Comparison of ENCODE assay signal across 8 cellular contexts in the genomic region with DNA sequence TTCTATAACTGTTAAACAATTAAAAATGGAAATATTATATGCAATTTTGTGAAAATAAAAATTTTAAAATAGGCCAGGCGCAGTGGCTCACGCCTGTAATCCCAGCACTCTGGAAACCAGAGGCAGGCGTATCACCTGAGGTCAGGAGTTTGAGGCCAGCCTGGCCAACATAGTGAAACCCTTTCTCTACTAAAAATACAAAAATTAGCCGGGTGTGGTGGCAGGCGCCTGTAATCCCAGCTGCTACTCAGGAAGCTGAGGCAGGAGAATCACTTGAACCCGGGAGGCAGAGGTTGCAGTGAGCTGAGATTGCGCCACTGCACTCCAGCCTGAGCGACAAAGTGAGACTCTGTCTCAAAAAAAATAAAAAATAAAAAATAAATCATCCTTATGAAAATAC. TPM values are rescaled to one million over a fixed set of nuclear protein-coding genes. Genes with fewer than 3 reads are reported as not detected.
DNase-seq lines count a peak whose midpoint lies in the region; FAIRE-seq and TF ChIP-seq lines count a peak whose summit lies in the region.
"Not testable (repeated sequence)": the region's sequence is repeated elsewhere in the genome, so short reads cannot be mapped to it uniquely, and the experiment has no call there.

No MANE protein-coding gene starts in this region.

- not testable (repeated sequence) for H3K27me3 Mint-ChIP-seq in endodermal cell (ENCODE audit: insufficient read depth)

- not testable (repeated sequence) for TF ChIP-seq CTCF in AG10803 (conservative IDR thresholded peaks at IDR 0.05; ENCODE audit: low read length); HL-60 (IDR thresholded peaks at IDR 0.05; ENCODE audit: insufficient read depth, low read length); SU-DHL-6 (IDR thresholded peaks at IDR 0.05; ENCODE audit: insufficient read depth, low read length, poor library complexity, severe bottlenecking); endodermal cell (conservative IDR thresholded peaks at IDR 0.05); keratinocyte (optimal IDR thresholded peaks at IDR 0.05 in 1 of 3, IDR thresholded peaks at IDR 0.05 in 1 of 3, conservative IDR thresholded peaks at IDR 0.05 in 1 of 3; ENCODE audit: extremely low read depth in 1 of 3, insufficient read depth in 2 of 3, low read length in 3 of 3)

- peaks cover 44% of the 10 kb centered on the region for H3F3A ChIP-seq in SU-DHL-6 (ENCODE audit: insufficient read depth)

- H3K4me1 ChIP-seq in adipocyte (ENCODE audit: control insufficient read depth, insufficient read depth, low read length) (peaks cover 12% of the 10 kb centered on the region), neuron (ENCODE audit: insufficient read depth, low read length) (peaks cover 20% of the 10 kb centered on the region), stomach smooth muscle (ENCODE audit: control insufficient read depth, insufficient read depth, low read length) (peaks cover 12% of the 10 kb centered on the region)
- H3K4me1 ChIP-seq in endodermal cell (ENCODE audit: control insufficient read depth, insufficient read depth, low read length); keratinocyte (ENCODE audit: control insufficient read depth, extremely low read depth, insufficient read depth, low read length): not testable (repeated sequence)

- H3K27ac ChIP-seq in HL-60 (replicated peaks) (peak overlapping the region; percentile 99), SU-DHL-6 (ENCODE audit: low read depth, low read length) (peak overlapping the region; percentile 94; the same call in 1 of the 2 replicates), keratinocyte (ENCODE audit: control insufficient read depth, insufficient read depth, low read length) (peak overlapping the region; percentile 94), stomach smooth muscle (ENCODE audit: low read length) (peak overlapping the region; percentile 99)
- not testable (repeated sequence) for H3K27ac ChIP-seq in endodermal cell (ENCODE audit: low read depth, low read length)

- H3K4me2 ChIP-seq in SU-DHL-6 (ENCODE audit: low read depth, low read length, poor library complexity, severe bottlenecking) (peak overlapping the region; percentile 97), keratinocyte (ENCODE audit: control insufficient read depth, extremely low read depth, insufficient read depth, low read depth, low read length) (peak overlapping the region; percentile 93)

- H3K9me2 ChIP-seq in SU-DHL-6 (replicated peaks; ENCODE audit: insufficient read depth, low read length) = not testable (repeated sequence)

- H3K9ac ChIP-seq in SU-DHL-6 (ENCODE audit: low read length) (peak overlapping the region; percentile 98), adipocyte (ENCODE audit: low read length) (peak overlapping the region; percentile 96), endodermal cell (ENCODE audit: extremely low read depth, low read length, poor library complexity, severe bottlenecking) (peak overlapping the region; percentile 15), keratinocyte (ENCODE audit: control insufficient read depth, extremely low read depth, insufficient read depth, low read length) (peak overlapping the region; percentile 96), stomach smooth muscle (ENCODE audit: low read length in 2 of 2) (peak overlapping the region; percentile 92 to 95)

- H3K4me3 ChIP-seq in AG10803 (ENCODE audit: low read length) (peak overlapping the region; percentile 81), HL-60 (replicated peaks; ENCODE audit: insufficient read depth, low read length) (peak overlapping the region; percentile 60), adipocyte (ENCODE audit: low read length) (peak overlapping the region; percentile 98), keratinocyte (ENCODE audit: control insufficient read depth in 2 of 3, extremely low read depth in 1 of 3, insufficient read depth in 2 of 3, low read depth in 1 of 3, low read length in 3 of 3) (peak overlapping the region; percentile 48 to 71 (median 70)), neuron (ENCODE audit: low read length) (peak overlapping the region; percentile 20), stomach smooth muscle (ENCODE audit: low read length in 2 of 2) (peak overlapping the region; percentile 86 to 95)
- H3K4me3 ChIP-seq in SU-DHL-6 (ENCODE audit: insufficient read depth, low read length, poor library complexity, severe bottlenecking); endodermal cell (ENCODE audit: low read length): not testable (repeated sequence)

- FAIRE-seq in keratinocyte (lab: Jason Lieb, UNC) = not testable (repeated sequence)

- not testable (repeated sequence) for DNase-seq in AG10803 (ENCODE audit: low read depth); adipocyte (ENCODE audit: low read depth); endodermal cell; keratinocyte (ENCODE audit: low read depth, low spot score)
- peak in 1 of 2 experiments; percentile 22 for DNase-seq in HL-60 (ENCODE audit: low read depth in 1 of 2, low spot score in 1 of 2)

- dilution Hi-C loops in keratinocyte (cut with MboI; ENCODE audit: extremely low pct_ligation_motif_present, low sequenced_read_pairs) = not testable (repeated sequence)

- H3K36me3 ChIP-seq in SU-DHL-6 (ENCODE audit: low read length); adipocyte (ENCODE audit: control insufficient read depth, insufficient read depth, low read length, severe bottlenecking); endodermal cell (ENCODE audit: control insufficient read depth, insufficient read depth, low read length); keratinocyte (ENCODE audit: control insufficient read depth in 2 of 2, extremely low read depth in 1 of 2, insufficient read depth in 2 of 2, low read length in 2 of 2); neuron (ENCODE audit: insufficient read depth, low read length); stomach smooth muscle (ENCODE audit: control insufficient read depth in 2 of 2, insufficient read depth in 2 of 2, low read length in 2 of 2): not testable (repeated sequence)

- H4K20me1 ChIP-seq in SU-DHL-6 (ENCODE audit: low read depth, low read length); keratinocyte (ENCODE audit: control insufficient read depth, extremely low read depth, insufficient read depth, low read length): not testable (repeated sequence)

- 92 to 100% methylated on average over 2 to 7 of the region's 8 CpGs for WGBS in endodermal cell (ENCODE audit: insufficient coverage in 1 of 2, insufficient read length in 1 of 2), 2 experiments

- H3K79me2 ChIP-seq in SU-DHL-6 (ENCODE audit: insufficient read depth, low read length) (peaks cover 27% of the 10 kb centered on the region), keratinocyte (ENCODE audit: control insufficient read depth, insufficient read depth, low read length) (peaks cover 24% of the 10 kb centered on the region)

- peak overlapping the region; percentile 79 for H3K4me3 Mint-ChIP-seq in endodermal cell

- not testable (repeated sequence) for H3K27me3 ChIP-seq in HL-60 (ENCODE audit: insufficient read depth, poor library complexity, severe bottlenecking); SU-DHL-6 (ENCODE audit: low read length); adipocyte (replicated peaks; ENCODE audit: control insufficient read depth, insufficient read depth, low read length); endodermal cell (ENCODE audit: control insufficient read depth, insufficient read depth, low read length, poor library complexity, severe bottlenecking); keratinocyte (ENCODE audit: control insufficient read depth, extremely low read depth, insufficient read depth, low read length); neuron (ENCODE audit: insufficient read depth, low read length); stomach smooth muscle (ENCODE audit: control insufficient read depth in 1 of 2, insufficient read depth in 2 of 2, low read length in 2 of 2)

- H3K9me3 Mint-ChIP-seq in endodermal cell = not testable (repeated sequence)

- not testable (repeated sequence) for H3K27ac Mint-ChIP-seq in endodermal cell

- not testable (repeated sequence) for H3K36me3 Mint-ChIP-seq in endodermal cell (ENCODE audit: low read depth)

- peak overlapping the region; percentile 98 for H2AFZ ChIP-seq in SU-DHL-6 (ENCODE audit: low read depth, low read length, severe bottlenecking)
- H2AFZ ChIP-seq in keratinocyte (ENCODE audit: control insufficient read depth, low read length) = peak overlapping the region; percentile 88
- H2AFZ ChIP-seq in neuron (ENCODE audit: low read depth, low read length) = not testable (repeated sequence)

- H3K9me1 ChIP-seq in keratinocyte (ENCODE audit: control insufficient read depth, extremely low read depth, insufficient read depth, low read length) = not testable (repeated sequence)

- not testable (repeated sequence) for H3K9me3 ChIP-seq in SU-DHL-6 (ENCODE audit: insufficient read depth, low read length); adipocyte (ENCODE audit: control insufficient read depth, low read length); endodermal cell (ENCODE audit: control insufficient read depth, low read length); keratinocyte (ENCODE audit: control insufficient read depth, low read depth, low read length); neuron (ENCODE audit: low read length); stomach smooth muscle (ENCODE audit: control insufficient read depth in 2 of 2, low read length in 2 of 2)

- H3K4me1 Mint-ChIP-seq in endodermal cell = peaks cover 21% of the 10 kb centered on the region

RNA-seq across cellular contexts. Expression of gene COX20, which starts 2.2 kb away (rescaled TPM):
- 10 to 100 TPM; 19.5 to 23.4 TPM for total RNA-seq in endodermal cell
- polyA plus RNA-seq in endodermal cell (2013, experiment 1 of 2) = 27.2 TPM
- 25.9 TPM for polyA plus RNA-seq in endodermal cell (2013, experiment 2 of 2)
- polyA plus RNA-seq in keratinocyte = 22.6 to 66.1 TPM (median 23.9 TPM) in 3 replicates
- polyA plus RNA-seq in keratinocyte (2011; ENCODE audit: low read depth) = 124 TPM
- polyA plus RNA-seq in keratinocyte (2011; cell fraction: cytosol; rRNA removed) = 27.6 and 35.7 TPM in 2 replicates
- polyA plus RNA-seq in keratinocyte (2011; cell fraction: nucleus; rRNA removed) = 10.5 and 17.3 TPM in 2 replicates
- polyA plus RNA-seq in keratinocyte (2012; ENCODE audit: low replicate concordance) = 19.2 and 36.5 TPM in 2 replicates
- polyA minus RNA-seq in keratinocyte = 1.1 to 8.0 TPM (median 3.2 TPM) in 3 replicates
- polyA minus RNA-seq in keratinocyte (2011; cell fraction: cytosol; rRNA and poly(A)+ RNA removed) = 8.1 TPM
- polyA minus RNA-seq in keratinocyte (2011; cell fraction: nucleus; rRNA and poly(A)+ RNA removed) = 2.3 and 5.4 TPM in 2 replicates

RNA-seq across cellular contexts. Expression of gene HNRNPU, which starts 31.1 kb away (rescaled TPM):
- total RNA-seq in endodermal cell = 100 to 1,000 TPM; 517 to 556 TPM
- polyA plus RNA-seq in endodermal cell (2013, experiment 1 of 2) = 401 TPM
- 378 TPM for polyA plus RNA-seq in endodermal cell (2013, experiment 2 of 2)
- polyA plus RNA-seq in keratinocyte = 84.3 to 220 TPM (median 179 TPM) in 3 replicates
- 315 TPM for polyA plus RNA-seq in keratinocyte (2011; ENCODE audit: low read depth)
- polyA plus RNA-seq in keratinocyte (2011; cell fraction: cytosol; rRNA removed) = 137 and 170 TPM in 2 replicates
- polyA plus RNA-seq in keratinocyte (2011; cell fraction: nucleus; rRNA removed) = 143 and 243 TPM in 2 replicates
- polyA plus RNA-seq in keratinocyte (2012; ENCODE audit: low replicate concordance) = 122 and 335 TPM in 2 replicates
- polyA minus RNA-seq in keratinocyte = 70.5 to 206 TPM (median 92.8 TPM) in 3 replicates
- polyA minus RNA-seq in keratinocyte (2011; cell fraction: cytosol; rRNA and poly(A)+ RNA removed) = 182 TPM
- 95.7 and 181 TPM in 2 replicates for polyA minus RNA-seq in keratinocyte (2011; cell fraction: nucleus; rRNA and poly(A)+ RNA removed)

Comparison
In these comparisons a context has a peak if more than half of its experiments do, and no peak if none do; other contexts are left out.
1. H3K9ac ChIP-seq: peak in every context shown above with its lines; median percentile 98 in SU-DHL-6; 96 in adipocyte; 96 in keratinocyte; 94 in stomach smooth muscle; 15 in endodermal cell.